ENCODE assay signal across 9 cellular contexts in genomic region chr6:29965873-29966601, GRCh38. TPM values are rescaled to one million over a fixed set of nuclear protein-coding genes. Genes with fewer than 3 reads are reported as not detected.
A peak's percentile ranks its signal among the peaks of the same experiment; 100 is the strongest.
DNase-seq lines count a peak whose midpoint lies in the region; ATAC-seq, FAIRE-seq and TF ChIP-seq lines count a peak whose summit lies in the region.
"Had no signal": no experiment of that assay in that cellular context is flagged by ENCODE, and none has a peak within 500 bp of the region (broad histone marks: within the 10 kb centered on the region; RNA-seq: fewer than 3 reads in every experiment).

No MANE protein-coding gene starts in this region.

- no peaks in the 10 kb centered on the region for H3K9me3 ChIP-seq in HepG2 (ENCODE audit: low read length)
- H3K9me3 ChIP-seq: HAP-1 had no signal

- peak; percentile 70 for FAIRE-seq in HepG2 (lab: Jason Lieb, UNC)

- no peaks in the 10 kb centered on the region for H3K36me3 ChIP-seq in HepG2 (replicated peaks in 1 of 2; ENCODE audit: control insufficient read depth in 1 of 2, insufficient read depth in 2 of 2, low read length in 2 of 2)
- H3K36me3 ChIP-seq: HAP-1 had no signal

- peak overlapping the region; percentile 91 for H3K9ac ChIP-seq in HepG2 (ENCODE audit: insufficient read depth, low read depth, low read length)

- peak; percentile 31 for DNase-seq in AG08395 (ENCODE audit: low spot score)
- DNase-seq in NCI-H1930 (lab: John Stamatoyannopoulos, UW): peak; percentile 6 to 23
- peak; percentile 60 for DNase-seq in T1000 (lab: John Stamatoyannopoulos, UW)
- DNase-seq in dermis blood vessel endothelial cell: peak; percentile 69
- DNase-seq in HepG2 (ENCODE audit: low spot score): peak; percentile 95
- peak; percentile 53 for DNase-seq in stimulated activated naive B cell treated with anti-CD40 and anti-IgM and Interleukin-4, amounts not matched to agents 10 μg/mL and 1 μg/mL and 100 μg/mL, for 72 hours

- TF ChIP-seq EP300 in HepG2 (IDR thresholded peaks at IDR 0.05; ENCODE audit: low read depth in 2 of 2, low read length in 2 of 2) (peak; percentile 51 to 73; a peak in 3 of 4 replicates), HepG2 (CRISPR knock-in tag; IDR thresholded peaks at IDR 0.05; ENCODE audit: borderline replicate concordance) (peak; percentile 53; the same call in 1 of the 2 replicates)

- peak overlapping the region; percentile 98 for H3K4me2 ChIP-seq in HepG2 (ENCODE audit: low read depth, low read length)

- peak; percentile 38 for ATAC-seq in GM18861 (IDR thresholded peaks at IDR 0.05; ENCODE audit: unreplicated experiment)
- peak; percentile 66 for ATAC-seq in HepG2
- ATAC-seq in stimulated activated naive B cell treated with anti-CD40 and anti-IgM and Interleukin-4, amounts not matched to agents 10 μg/mL and 1 μg/mL and 100 μg/mL, for 72 hours (replicated peaks): peak; percentile 58 to 60
- no peak for ATAC-seq in GM19455 (IDR thresholded peaks at IDR 0.05; ENCODE audit: unreplicated experiment)

- H3K27me3 ChIP-seq in HepG2 (ENCODE audit: control insufficient read depth in 1 of 2, insufficient read depth in 2 of 2, low read length in 2 of 2): no peaks in the 10 kb centered on the region; a peak in 1 of 5 replicates

- POLR2A ChIA-PET in HepG2 (lab: Yijun Ruan, JAX): interaction anchor here (0.7 to 4.8 kb wide), 8 partner anchors 10 to 216 kb away, joined by 3 to 76 read pairs (median 8); partner anchors contain the start of gene POLR1H

- no peaks in the 10 kb centered on the region for H4K20me1 ChIP-seq in HepG2 (ENCODE audit: insufficient read depth, low read length)

- no peaks in the 10 kb centered on the region for H3K9me3 Mint-ChIP-seq in stimulated activated naive B cell treated with anti-CD40 and anti-IgM and Interleukin-4, amounts not matched to agents 10 μg/mL and 1 μg/mL and 100 μg/mL, for 72 hours

- H3K27ac Mint-ChIP-seq in stimulated activated naive B cell treated with anti-CD40 and anti-IgM and Interleukin-4, amounts not matched to agents 10 μg/mL and 1 μg/mL and 100 μg/mL, for 72 hours: peak overlapping the region; percentile 92

- TF ChIP-seq POLR2A in HepG2 (IDR thresholded peaks at IDR 0.05; ENCODE audit: insufficient read depth in 1 of 2, low read depth in 2 of 2, low read length in 2 of 2): peak; percentile 31 to 63; a peak in 3 of 4 replicates

- CTCF ChIA-PET in HepG2 (lab: Yijun Ruan, JAX; ENCODE audit: low intra/inter-chr PET ratio, low total read pairs): no interaction called here

- H3K4me1 Mint-ChIP-seq in stimulated activated naive B cell treated with anti-CD40 and anti-IgM and Interleukin-4, amounts not matched to agents 10 μg/mL and 1 μg/mL and 100 μg/mL, for 72 hours: peaks cover 26 to 46% of the 10 kb centered on the region in 2 donors

- peak overlapping the region; percentile 78 to 80 for H3K4me3 Mint-ChIP-seq in stimulated activated naive B cell treated with anti-CD40 and anti-IgM and Interleukin-4, amounts not matched to agents 10 μg/mL and 1 μg/mL and 100 μg/mL, for 72 hours

- peak overlapping the region; percentile 84 for H3K27ac ChIP-seq in HepG2 (ENCODE audit: extremely low read length, insufficient read depth, low read length)

- in situ Hi-C loops in HepG2 (cut with HindIII; ENCODE audit: extremely low pct_ligation_motif_present, low pct_unique_long_range_greater_than_20kb): no loop called here

- peak overlapping the region; percentile 75 to 84 (median 77) for H3K4me3 ChIP-seq in HepG2 (replicated peaks in 1 of 3; ENCODE audit: insufficient read depth in 1 of 3, low read depth in 2 of 3, low read length in 3 of 3)

- H2AFZ ChIP-seq in HepG2 (ENCODE audit: low read length): no peak overlapping the region

- intact Hi-C loops in HepG2 (cut with micrococcal nuclease; ENCODE audit: unreplicated experiment): loop anchor here (1.0 to 5.0 kb wide), 3 partner anchors 10 to 59 kb away; partner anchors contain the start of gene HLA-A

- H3K4me1 ChIP-seq in HepG2 (ENCODE audit: insufficient read depth, low read length): peaks cover 38% of the 10 kb centered on the region

- H3K36me3 Mint-ChIP-seq in stimulated activated naive B cell treated with anti-CD40 and anti-IgM and Interleukin-4, amounts not matched to agents 10 μg/mL and 1 μg/mL and 100 μg/mL, for 72 hours: no peaks in the 10 kb centered on the region

- no peak for TF ChIP-seq CTCF in HepG2 (CRISPR knock-in tag; IDR thresholded peaks at IDR 0.05)

- WGBS in HepG2 (ENCODE audit: low lambda C conversion rate): 6% methylated on average over 8 of the region's 8 CpGs

- no peak for TF ChIP-seq RAD21 in HepG2 (CRISPR knock-in tag; IDR thresholded peaks at IDR 0.05)

- no peaks in the 10 kb centered on the region for H3K27me3 Mint-ChIP-seq in stimulated activated naive B cell treated with anti-CD40 and anti-IgM and Interleukin-4, amounts not matched to agents 10 μg/mL and 1 μg/mL and 100 μg/mL, for 72 hours

- BruUV-seq in HepG2 (replicated peaks; lab: Mats Ljungman, UMichigan): no TSS peak

- peaks cover 11% of the 10 kb centered on the region for H3K79me2 ChIP-seq in HepG2 (ENCODE audit: insufficient read depth, low read length)

TF ChIP-seq in HepG2, 621 proteins besides CTCF, POLR2A, EP300 and RAD21 (continues in another document):
- TF ChIP-seq ZBTB49 (CRISPR knock-in tag; IDR thresholded peaks at IDR 0.05; ENCODE audit: borderline replicate concordance): no peak
- TF ChIP-seq ARID3A (IDR thresholded peaks at IDR 0.05; ENCODE audit: low read depth, low read length): peak; percentile 25; the same call in 1 of the 2 replicates
- no peak for TF ChIP-seq KLF13 (CRISPR knock-in tag; IDR thresholded peaks at IDR 0.05)
- TF ChIP-seq ZNF263 (CRISPR knock-in tag; IDR thresholded peaks at IDR 0.05): no peak
- no peak for TF ChIP-seq HOXA9 (CRISPR knock-in tag; IDR thresholded peaks at IDR 0.05; ENCODE audit: borderline replicate concordance)
- TF ChIP-seq POLR2G (IDR thresholded peaks at IDR 0.05; ENCODE audit: low read depth, low read length): peak; percentile 81

RNA-seq across cellular contexts. Expression of gene HLA-A, which starts 23.7 kb away (rescaled TPM):
- total RNA-seq in dermis blood vessel endothelial cell: 595 and 927 TPM in 2 replicates
- total RNA-seq in HepG2 (2016; rRNA removed; fragmentation: Illumina TruSeq; extraction: Trizol): 131 and 345 TPM in 2 replicates
- total RNA-seq in HepG2 (2016; cell fraction: cytosol; rRNA removed; fragmentation: Illumina TruSeq; extraction: Trizol; ENCODE audit: low read depth): 40.4 and 40.8 TPM in 2 replicates
- total RNA-seq in HepG2 (2016; cell fraction: insoluble cytoplasmic fraction; rRNA removed; fragmentation: Illumina TruSeq; extraction: Trizol): 123 and 365 TPM in 2 replicates
- 56.7 and 57.0 TPM in 2 replicates for total RNA-seq in HepG2 (2016; cell fraction: membrane; rRNA removed; fragmentation: Illumina TruSeq; extraction: Trizol)
- 268 and 300 TPM in 2 replicates for total RNA-seq in HepG2 (2016; cell fraction: nucleus; rRNA removed; fragmentation: Illumina TruSeq; extraction: Trizol)
- polyA plus RNA-seq in HepG2 (2011; rRNA removed): 527 and 598 TPM in 2 replicates
- polyA plus RNA-seq in HepG2 (2011; cell fraction: cytosol; rRNA removed): 540 and 603 TPM in 2 replicates
- 321 and 388 TPM in 2 replicates for polyA plus RNA-seq in HepG2 (2011; cell fraction: nucleus; rRNA removed)
- 267 and 414 TPM in 2 replicates for polyA plus RNA-seq in HepG2 (2012)
- polyA plus RNA-seq in HepG2 (2016; cell fraction: cytosol; fragmentation: Illumina TruSeq; extraction: Trizol; ENCODE audit: low read depth): 46.2 and 49.2 TPM in 2 replicates
- 135 and 142 TPM in 2 replicates for polyA plus RNA-seq in HepG2 (2016; cell fraction: insoluble cytoplasmic fraction; fragmentation: Illumina TruSeq; extraction: Trizol; ENCODE audit: low read depth)
- 49.9 and 54.4 TPM in 2 replicates for polyA plus RNA-seq in HepG2 (2016; cell fraction: membrane; fragmentation: Illumina TruSeq; extraction: Trizol; ENCODE audit: low read depth)
- 529 and 565 TPM in 2 replicates for polyA plus RNA-seq in HepG2 (2016; cell fraction: nucleus; fragmentation: Illumina TruSeq; extraction: Trizol; ENCODE audit: insufficient read depth, low read depth)
- polyA minus RNA-seq in HepG2 (2011; rRNA and poly(A)+ RNA removed; ENCODE audit: low replicate concordance): 311 and 488 TPM in 2 replicates
- polyA minus RNA-seq in HepG2 (2011; cell fraction: cytosol; rRNA and poly(A)+ RNA removed): 211 and 252 TPM in 2 replicates
- 56.9 and 83.0 TPM in 2 replicates for polyA minus RNA-seq in HepG2 (2011; cell fraction: nucleus; rRNA and poly(A)+ RNA removed)

Comparison
In these comparisons a context has a peak if more than half of its experiments do, and no peak if none do; other contexts are left out.
1. DNase-seq: peak in every context shown above with its lines; median percentile 95 in HepG2; 69 in dermis blood vessel endothelial cell; 60 in T1000; 53 in stimulated activated naive B cell treated with anti-CD40 and anti-IgM and Interleukin-4, amounts not matched to agents 10 μg/mL and 1 μg/mL and 100 μg/mL, for 72 hours; 31 in AG08395; 14 in NCI-H1930.